Comparison of ENCODE assay signal across 9 cellular contexts in genomic region chr14:104746951-104747481, GRCh38. TPM values are rescaled to one million over a fixed set of nuclear protein-coding genes. Genes with fewer than 3 reads are reported as not detected.
DNase-seq lines count a peak whose midpoint lies in the region; ATAC-seq and TF ChIP-seq lines count a peak whose summit lies in the region.
"Had no signal": no experiment of that assay in that cellular context is flagged by ENCODE, and none has a peak within 500 bp of the region (broad histone marks: within the 10 kb centered on the region; RNA-seq: fewer than 3 reads in every experiment).

No MANE protein-coding gene starts in this region.

- H3K4me3 Mint-ChIP-seq in activated naive CD4-positive, alpha-beta T cell treated with anti-CD3 and anti-CD28 coated beads for 36 hours, result no peak overlapping the region

- BruUV-seq in PC-3 (replicated peaks; lab: Mats Ljungman, UMichigan), result no TSS peak

- H3K27ac ChIP-seq in PC-3 (ENCODE audit: low read length) (no peak overlapping the region), psoas muscle (peak overlapping the region; percentile 76)

- POLR2A ChIA-PET in PC-3 (lab: Charles Lee; ENCODE audit: unreplicated experiment), result no interaction called here

- no peak overlapping the region for H3K4me3 ChIP-seq in PC-3 (ENCODE audit: low read length)
- H3K4me3 ChIP-seq in psoas muscle, result no peak overlapping the region

- CTCF ChIA-PET in PC-3 (lab: Charles Lee), result no interaction called here
- CTCF ChIA-PET in activated naive CD4-positive, alpha-beta T cell treated with anti-CD3 and anti-CD28 coated beads for 36 hours (lab: Charles Lee), result no interaction called here

- no peaks in the 10 kb centered on the region for H3K79me2 ChIP-seq in PC-3 (ENCODE audit: low read length)

- no peaks in the 10 kb centered on the region for H3K27me3 ChIP-seq in PC-3 (ENCODE audit: low read length)
- H3K27me3 ChIP-seq in psoas muscle (ENCODE audit: insufficient read depth in 3 of 3, low read length in 2 of 3), result no peaks in the 10 kb centered on the region

- H3K9ac ChIP-seq in PC-3 (ENCODE audit: low read length), result no peak overlapping the region

- ATAC-seq in PC-3, result peak; percentile 61
- ATAC-seq in Right ventricle myocardium superior (ENCODE audit: poor library complexity), result peak; percentile 39
- ATAC-seq in psoas muscle, result no peak

- H3K9me3 ChIP-seq in PC-3 (ENCODE audit: low read length) (no peaks in the 10 kb centered on the region), psoas muscle (no peaks in the 10 kb centered on the region)

- H4K20me1 ChIP-seq in PC-3 (ENCODE audit: low read length), result no peaks in the 10 kb centered on the region

- no peaks in the 10 kb centered on the region for H3K4me1 Mint-ChIP-seq in activated naive CD4-positive, alpha-beta T cell treated with anti-CD3 and anti-CD28 coated beads for 36 hours (ENCODE audit: low read depth)

- no peak overlapping the region for H2AFZ ChIP-seq in PC-3 (ENCODE audit: low read length)

- intact Hi-C loops in PC-3 (cut with micrococcal nuclease), result loop anchor here (2.0 kb wide), 1 partner anchor 22 kb away; the partner anchor contains the start of gene ADSS1
- intact Hi-C loops in Right ventricle myocardium superior (cut with DNase I), result no loop called here
- intact Hi-C loops in psoas muscle (cut with DNase I), result no loop called here
- intact Hi-C loops in activated naive CD4-positive, alpha-beta T cell treated with anti-CD3 and anti-CD28 coated beads for 36 hours (cut with micrococcal nuclease), result no loop called here

- H3K4me2 ChIP-seq in PC-3 (ENCODE audit: low read length), result no peak overlapping the region

- H3F3A ChIP-seq in PC-3 (ENCODE audit: low read length, unreplicated experiment), result no peaks in the 10 kb centered on the region

- DNase-seq in COLO829 (ENCODE audit: low spot score) (peak; percentile 42), PC-3 (peak; percentile 31), Right ventricle myocardium superior (peak; percentile 71), psoas muscle (peak in 1 of 2 donors; percentile 60), cerebellar nuclear complex (lab: John Stamatoyannopoulos, UW) (no peak), LoVo (ENCODE audit: low spot score) (no peak), islet precursor cell (no peak)
- DNase-seq in activated naive CD4-positive, alpha-beta T cell treated with anti-CD3 and anti-CD28 coated beads for 36 hours, result no peak
- DNase-seq: NCI-H187 treated with DMSO at 0.1 percent for 48 hours had no signal

- no peaks in the 10 kb centered on the region for H3K9me2 ChIP-seq in PC-3 (replicated peaks; ENCODE audit: low read length)

- TF ChIP-seq CTCF in PC-3 (conservative IDR thresholded peaks at IDR 0.05; ENCODE audit: low read depth, low read length) (no peak), psoas muscle (IDR thresholded peaks at IDR 0.05) (no peak)

- H3K27me3 Mint-ChIP-seq in activated naive CD4-positive, alpha-beta T cell treated with anti-CD3 and anti-CD28 coated beads for 36 hours (ENCODE audit: low read depth), result no peaks in the 10 kb centered on the region

- H3K36me3 ChIP-seq in PC-3 (ENCODE audit: low read depth, low read length), result no peaks in the 10 kb centered on the region
- H3K36me3 ChIP-seq in psoas muscle (ENCODE audit: insufficient read depth in 1 of 2, low read depth in 1 of 2), result peaks cover 0 to 43% of the 10 kb centered on the region in 2 donors

- H3K4me1 ChIP-seq in PC-3 (ENCODE audit: insufficient read depth, low read length) (peaks cover 32% of the 10 kb centered on the region), psoas muscle (peaks cover 35% of the 10 kb centered on the region)

- H3K27ac Mint-ChIP-seq in activated naive CD4-positive, alpha-beta T cell treated with anti-CD3 and anti-CD28 coated beads for 36 hours, result no peak overlapping the region

- no peaks in the 10 kb centered on the region for H3K36me3 Mint-ChIP-seq in activated naive CD4-positive, alpha-beta T cell treated with anti-CD3 and anti-CD28 coated beads for 36 hours (ENCODE audit: low read depth)

- no peaks in the 10 kb centered on the region for H3K9me3 Mint-ChIP-seq in activated naive CD4-positive, alpha-beta T cell treated with anti-CD3 and anti-CD28 coated beads for 36 hours

- WGBS in psoas muscle, 3 donors, result 30 to 55% (median 36%) methylated on average over 7 of the region's 7 CpGs

RNA-seq across cellular contexts. Expression of gene SIVA1, which starts 5.9 kb away (rescaled TPM):
- total RNA-seq in PC-3 (2014; rRNA removed) (375 and 519 TPM in 2 replicates), Right ventricle myocardium superior (60.7 TPM), psoas muscle (100 to 1,000 TPM in 1 of 4 donors, 10 to 100 TPM in 3; 55.8 to 105 (median 84.5) TPM)
- polyA plus RNA-seq in psoas muscle, result 100 to 1,000 TPM; 147 to 233 (median 233) TPM
- 10 to 100 TPM; 86.1 to 92.7 TPM for total RNA-seq in activated naive CD4-positive, alpha-beta T cell treated with anti-CD3 and anti-CD28 coated beads for 36 hours

RNA-seq across cellular contexts. Expression of gene ADSS1, which starts 23.0 kb away (rescaled TPM):
- total RNA-seq in PC-3 (2014; rRNA removed) (7.9 and 8.8 TPM in 2 replicates), Right ventricle myocardium superior (215 TPM), psoas muscle (100 to 1,000 TPM; 201 to 359 (median 278) TPM)
- 100 to 1,000 TPM; 187 to 394 (median 300) TPM for polyA plus RNA-seq in psoas muscle
- 1 to 10 TPM; 5.1 to 5.5 TPM for total RNA-seq in activated naive CD4-positive, alpha-beta T cell treated with anti-CD3 and anti-CD28 coated beads for 36 hours

RNA-seq across cellular contexts. Expression of gene AKT1, which starts 48.5 kb away (rescaled TPM):
- total RNA-seq in PC-3 (2014; rRNA removed), result 196 and 212 TPM in 2 replicates
- total RNA-seq in Right ventricle myocardium superior, result 120 TPM
- total RNA-seq in psoas muscle, result 10 to 100 TPM; 54.9 to 79.3 (median 60.0) TPM
- 100 to 1,000 TPM in 1 of 3 donors, 10 to 100 TPM in 2; 51.9 to 102 (median 62.0) TPM for polyA plus RNA-seq in psoas muscle
- 100 to 1,000 TPM; 114 to 115 TPM for total RNA-seq in activated naive CD4-positive, alpha-beta T cell treated with anti-CD3 and anti-CD28 coated beads for 36 hours

RNA-seq across cellular contexts. Expression of gene ZBTB42, which starts 53.9 kb away (rescaled TPM):
- 9.2 and 11.3 TPM in 2 replicates for total RNA-seq in PC-3 (2014; rRNA removed)
- 5.0 TPM for total RNA-seq in Right ventricle myocardium superior
- 1 to 10 TPM; 4.2 to 7.4 (median 5.8) TPM for total RNA-seq in psoas muscle
- 1 to 10 TPM; 4.7 to 6.6 (median 6.2) TPM for polyA plus RNA-seq in psoas muscle
- 1 to 10 TPM; 1.3 to 1.6 TPM for total RNA-seq in activated naive CD4-positive, alpha-beta T cell treated with anti-CD3 and anti-CD28 coated beads for 36 hours

RNA-seq across cellular contexts. Expression of gene INF2, which starts 57.6 kb away (rescaled TPM):
- 132 and 161 TPM in 2 replicates for total RNA-seq in PC-3 (2014; rRNA removed)
- 28.3 TPM for total RNA-seq in Right ventricle myocardium superior
- 10 to 100 TPM; 16.4 to 26.3 (median 23.4) TPM for total RNA-seq in psoas muscle
- 10 to 100 TPM; 12.0 to 29.1 (median 12.8) TPM for polyA plus RNA-seq in psoas muscle
- 10 to 100 TPM; 50.7 to 50.9 TPM for total RNA-seq in activated naive CD4-positive, alpha-beta T cell treated with anti-CD3 and anti-CD28 coated beads for 36 hours

Comparison
In these comparisons a context has a peak if more than half of its experiments do, and no peak if none do; other contexts are left out.
1. DNase-seq: peak in COLO829 (single experiment), PC-3 (single experiment) and Right ventricle myocardium superior (single experiment); none in cerebellar nuclear complex (0 of 2), activated naive CD4-positive, alpha-beta T cell treated with anti-CD3 and anti-CD28 coated beads for 36 hours (single experiment), LoVo (single experiment) and islet precursor cell (single experiment).
2. ATAC-seq: peak in PC-3 (single experiment) and Right ventricle myocardium superior (single experiment); none in psoas muscle (0 of 4).
3. RNA of gene ADSS1, which starts 23.0 kb away (total RNA-seq): 201 to 359 TPM in psoas muscle and 215 TPM in Right ventricle myocardium superior (single experiment); 7.9 to 8.8 TPM in PC-3 and 5.1 to 5.5 TPM in activated naive CD4-positive, alpha-beta T cell treated with anti-CD3 and anti-CD28 coated beads for 36 hours; every median in the first group is over 10 times any median in the second.